Comparison of ENCODE assay signal across 16 cellular contexts in genomic region chr4:139457318-139457717, GRCh38. TPM values are rescaled to one million over a fixed set of nuclear protein-coding genes. Genes with fewer than 3 reads are reported as not detected.
DNase-seq lines count a peak whose midpoint lies in the region; ATAC-seq and TF ChIP-seq lines count a peak whose summit lies in the region.
"Had no signal": no experiment of that assay in that cellular context is flagged by ENCODE, and none has a peak within 500 bp of the region (broad histone marks: within the 10 kb centered on the region; RNA-seq: fewer than 3 reads in every experiment).

No MANE protein-coding gene starts in this region.

- H3K9me3 Mint-ChIP-seq in effector memory CD8-positive, alpha-beta T cell = no peaks in the 10 kb centered on the region
- H3K9me3 Mint-ChIP-seq: activated CD4-positive, alpha-beta memory T cell treated with anti-CD3 and anti-CD28 coated beads, Interleukin-2, amount 10 ng/mL, durations not matched to agents 7 days and 5 days; dendritic cell treated with granulocyte-macrophage colony-stimulating factor and Interleukin-4, amounts not matched to agents 40 ng/mL and 50 ng/mL, for 4 days; naive B cell had no signal

- H3K9me3 ChIP-seq in body of pancreas (no peaks in the 10 kb centered on the region), right lobe of liver (no peaks in the 10 kb centered on the region), right atrium auricular region (no peaks in the 10 kb centered on the region)
- H3K9me3 ChIP-seq: transverse colon had no signal

- H3K27me3 ChIP-seq in KMS-11 (ENCODE audit: insufficient read depth, low read depth) (no peaks in the 10 kb centered on the region), body of pancreas (no peaks in the 10 kb centered on the region), right lobe of liver (no peaks in the 10 kb centered on the region), right atrium auricular region (no peaks in the 10 kb centered on the region)
- H3K27me3 ChIP-seq: transverse colon had no signal

- no peak overlapping the region for H3K27ac Mint-ChIP-seq in effector memory CD8-positive, alpha-beta T cell
- H3K27ac Mint-ChIP-seq: activated CD4-positive, alpha-beta memory T cell treated with anti-CD3 and anti-CD28 coated beads, Interleukin-2, amount 10 ng/mL, durations not matched to agents 7 days and 5 days had no signal

- H3K4me3 Mint-ChIP-seq in effector memory CD8-positive, alpha-beta T cell = no peak overlapping the region
- H3K4me3 Mint-ChIP-seq: activated CD4-positive, alpha-beta memory T cell treated with anti-CD3 and anti-CD28 coated beads, Interleukin-2, amount 10 ng/mL, durations not matched to agents 7 days and 5 days; dendritic cell treated with granulocyte-macrophage colony-stimulating factor and Interleukin-4, amounts not matched to agents 40 ng/mL and 50 ng/mL, for 4 days had no signal

- no peaks in the 10 kb centered on the region for H3K27me3 Mint-ChIP-seq in effector memory CD8-positive, alpha-beta T cell
- H3K27me3 Mint-ChIP-seq: activated CD4-positive, alpha-beta memory T cell treated with anti-CD3 and anti-CD28 coated beads, Interleukin-2, amount 10 ng/mL, durations not matched to agents 7 days and 5 days; dendritic cell treated with granulocyte-macrophage colony-stimulating factor and Interleukin-4, amounts not matched to agents 40 ng/mL and 50 ng/mL, for 4 days; naive B cell had no signal

- H3K36me3 Mint-ChIP-seq in effector memory CD8-positive, alpha-beta T cell (ENCODE audit: insufficient read depth) = peaks cover 31% of the 10 kb centered on the region

- TF ChIP-seq POLR2A in body of pancreas (IDR thresholded peaks at IDR 0.05) (no peak), right lobe of liver (IDR thresholded peaks at IDR 0.05) (peak; percentile 25)

- H2AFZ ChIP-seq in KMS-11 (ENCODE audit: low read depth) = no peak overlapping the region

- no peak overlapping the region for H3K9ac ChIP-seq in KMS-11

- peaks cover 43% of the 10 kb centered on the region for H3K4me1 ChIP-seq in KMS-11 (ENCODE audit: low read depth, poor library complexity, severe bottlenecking)
- peaks cover 53% of the 10 kb centered on the region for H3K4me1 ChIP-seq in body of pancreas
- H3K4me1 ChIP-seq in right lobe of liver = peaks cover 0 to 42% (median 2%) of the 10 kb centered on the region in 4 donors
- peaks cover 0 to 53% of the 10 kb centered on the region in 2 donors for H3K4me1 ChIP-seq in right atrium auricular region

- DNase-seq in body of pancreas (peak in 1 of 4 donors; percentile 45), right lobe of liver (no peak), NCI-H2227 (lab: John Stamatoyannopoulos, UW; ENCODE audit: unreplicated experiment) (no peak), right atrium auricular region (ENCODE audit: low spot score) (no peak), SHP77 (lab: John Stamatoyannopoulos, UW) (no peak)
- no peak for DNase-seq in effector memory CD8-positive, alpha-beta T cell
- DNase-seq: activated CD4-positive, alpha-beta memory T cell treated with anti-CD3 and anti-CD28 coated beads, Interleukin-2, amount 10 ng/mL, durations not matched to agents 7 days and 5 days; amniotic stem cell; left colon; naive B cell; stimulated activated CD4-positive, alpha-beta T cell treated with anti-CD3 and anti-CD28 coated beads, Interleukin-4, amount 100 ng/mL, for 1 hour; transverse colon had no signal

- TF ChIP-seq CTCF in 22Rv1 (IDR thresholded peaks at IDR 0.05) = peak; percentile 22; the same call in 1 of the 2 replicates
- no peak for TF ChIP-seq CTCF in KMS-11 (conservative IDR thresholded peaks at IDR 0.05; ENCODE audit: low read depth, low read length)
- peak in 1 of 7 experiments; percentile 25 for TF ChIP-seq CTCF in body of pancreas (IDR thresholded peaks at IDR 0.05)
- peak in 3 of 4 donors; percentile 15 to 42 (median 24) for TF ChIP-seq CTCF in right lobe of liver (IDR thresholded peaks at IDR 0.05)
- TF ChIP-seq CTCF in right atrium auricular region (IDR thresholded peaks at IDR 0.05) = no peak

- peaks cover 45 to 74% of the 10 kb centered on the region in 2 donors for H3K4me1 Mint-ChIP-seq in effector memory CD8-positive, alpha-beta T cell (ENCODE audit: low read depth in 2 of 2)

- H4K20me1 ChIP-seq in KMS-11 (ENCODE audit: insufficient read depth) = no peaks in the 10 kb centered on the region

- H3K27ac ChIP-seq in 22Rv1 = peak overlapping the region; percentile 79
- no peak overlapping the region for H3K27ac ChIP-seq in KMS-11
- peak overlapping the region in 3 of 4 donors; percentile 48 to 95 (median 49) for H3K27ac ChIP-seq in body of pancreas
- H3K27ac ChIP-seq in right lobe of liver = peak overlapping the region; percentile 90 to 96 (median 94)
- no peak overlapping the region for H3K27ac ChIP-seq in right atrium auricular region
- H3K27ac ChIP-seq: transverse colon had no signal

- H3K4me3 ChIP-seq in KMS-11 (IDR thresholded peaks at IDR 0.05; ENCODE audit: insufficient read depth, low read depth, low read length) (no peak overlapping the region), body of pancreas (no peak overlapping the region), right lobe of liver (peak overlapping the region; percentile 50 to 76 (median 76)), right atrium auricular region (no peak overlapping the region)
- H3K4me3 ChIP-seq: transverse colon had no signal

- H3K36me3 ChIP-seq in KMS-11 (ENCODE audit: insufficient read depth) (no peaks in the 10 kb centered on the region), body of pancreas (replicated peaks in 1 of 2; ENCODE audit: insufficient read depth in 1 of 2, low read depth in 2 of 2) (no peaks in the 10 kb centered on the region), right lobe of liver (no peaks in the 10 kb centered on the region), right atrium auricular region (no peaks in the 10 kb centered on the region)
- H3K36me3 ChIP-seq: transverse colon had no signal

- ATAC-seq in body of pancreas (no peak), right lobe of liver (peak; percentile 21 to 28 (median 25))
- ATAC-seq in effector memory CD8-positive, alpha-beta T cell (replicated peaks) = no peak
- ATAC-seq: left colon, SK-N-SH treated with all-trans-retinoic acid at 6 μM for 48 hours had no signal

- peak overlapping the region; percentile 66; the same call in 1 of the 2 replicates for H3K4me2 ChIP-seq in KMS-11

- peaks cover 62% of the 10 kb centered on the region; the same call in 1 of the 2 replicates for H3K79me2 ChIP-seq in KMS-11 (ENCODE audit: insufficient read depth, low read depth)

- WGBS in body of pancreas, 2 donors = 17 to 26% methylated on average over 4 of the region's 4 CpGs
- WGBS in right lobe of liver (ENCODE audit: insufficient coverage, low coverage, low lambda C conversion rate, missing lambda C conversion rate) = 18% methylated on average over 4 of the region's 4 CpGs

- intact Hi-C loops in body of pancreas (cut with DNase I) (no loop called here), right lobe of liver (cut with DNase I) (loop anchor here in 1 of 2 donors (5.0 kb wide), 1 partner anchor 100 kb away; the partner anchor contains the start of gene SETD7)

RNA-seq across cellular contexts. Expression of gene RAB33B, which starts 3.4 kb away (rescaled TPM):
- 10 to 100 TPM in 1 of 2 donors, 1 to 10 TPM in 1; 4.0 to 10.1 TPM for total RNA-seq in body of pancreas
- 10 to 100 TPM; 10.9 to 15.1 (median 12.1) TPM for total RNA-seq in right lobe of liver
- total RNA-seq in right atrium auricular region = 1 to 10 TPM; 7.1 to 8.5 TPM

Comparison
In these comparisons a context has a peak if more than half of its experiments do, and no peak if none do; other contexts are left out.
1. H3K27ac ChIP-seq: peak in 22Rv1 (single experiment), body of pancreas (3 of 4) and right lobe of liver (3 of 3); none in KMS-11 (single experiment) and right atrium auricular region (0 of 2).
2. CTCF ChIP-seq: peak in 22Rv1 (single experiment) and right lobe of liver (3 of 4); none in KMS-11 (single experiment) and right atrium auricular region (0 of 2).
3. H3K4me3 ChIP-seq: peak in right lobe of liver (3 of 3); none in KMS-11 (single experiment), body of pancreas (0 of 2) and right atrium auricular region (0 of 2).
4. ATAC-seq: peak in right lobe of liver (4 of 4); none in body of pancreas (single experiment) and effector memory CD8-positive, alpha-beta T cell (single experiment).